8 cellular contexts compared by ENCODE assay signal in genomic region chr19:1247747-1248453, GRCh38. TPM values are rescaled to one million over a fixed set of nuclear protein-coding genes. Genes with fewer than 3 reads are reported as not detected.
A peak's percentile ranks its signal among the peaks of the same experiment; 100 is the strongest.
DNase-seq lines count a peak whose midpoint lies in the region; ATAC-seq, FAIRE-seq and TF ChIP-seq lines count a peak whose summit lies in the region.

No MANE protein-coding gene starts in this region.

- no peaks in the 10 kb centered on the region for H3K9me2 ChIP-seq in hepatocyte (replicated peaks; ENCODE audit: insufficient read depth)

- TF ChIP-seq EP300 in sigmoid colon (IDR thresholded peaks at IDR 0.05) = peak in 2 of 4 donors; percentile 60 to 80

- peak overlapping the region; percentile 56 for H3K27ac Mint-ChIP-seq in CD4-positive, alpha-beta T cell
- H3K27ac Mint-ChIP-seq in HFFc6 (peak overlapping the region; percentile 86), chondrocyte (ENCODE audit: unreplicated experiment) (no peak overlapping the region)
- H3K27ac Mint-ChIP-seq in activated naive CD8-positive, alpha-beta T cell treated with anti-CD3 and anti-CD28 coated beads, Interleukin-2, amount 50 U/mL, for 24 hours = no peak overlapping the region

- peaks cover 16% of the 10 kb centered on the region for H3K36me3 Mint-ChIP-seq in CD4-positive, alpha-beta T cell (ENCODE audit: low read depth)
- H3K36me3 Mint-ChIP-seq in HFFc6 (ENCODE audit: low read depth) (peaks cover 8% of the 10 kb centered on the region), chondrocyte (ENCODE audit: low read depth) (peaks cover 8% of the 10 kb centered on the region)
- H3K36me3 Mint-ChIP-seq in activated naive CD8-positive, alpha-beta T cell treated with anti-CD3 and anti-CD28 coated beads, Interleukin-2, amount 50 U/mL, for 24 hours (ENCODE audit: low read depth) = peaks cover 11% of the 10 kb centered on the region

- no peaks in the 10 kb centered on the region for H3K27me3 Mint-ChIP-seq in CD4-positive, alpha-beta T cell
- H3K27me3 Mint-ChIP-seq in HFFc6 (ENCODE audit: insufficient read depth) = peaks cover 11% of the 10 kb centered on the region
- no peaks in the 10 kb centered on the region for H3K27me3 Mint-ChIP-seq in activated naive CD8-positive, alpha-beta T cell treated with anti-CD3 and anti-CD28 coated beads, Interleukin-2, amount 50 U/mL, for 24 hours
- no peaks in the 10 kb centered on the region for H3K27me3 Mint-ChIP-seq in chondrocyte (ENCODE audit: low read depth)

- intact Hi-C loops in CD4-positive, alpha-beta T cell (cut with DNase I, micrococcal nuclease) = loop anchor here in 1 of 2 experiments (10.0 kb wide), 2 partner anchors 223 to 453 kb away; partner anchors contain the start of genes CNN2, PTBP1, RNU6-2 and TMEM259
- intact Hi-C loops in sigmoid colon (cut with DNase I) = no loop called here

- H3K4me1 Mint-ChIP-seq in CD4-positive, alpha-beta T cell (ENCODE audit: low read depth) = peaks cover 9% of the 10 kb centered on the region
- H3K4me1 Mint-ChIP-seq in HFFc6 (ENCODE audit: low read depth) = peaks cover 13% of the 10 kb centered on the region
- peaks cover 18% of the 10 kb centered on the region for H3K4me1 Mint-ChIP-seq in activated naive CD8-positive, alpha-beta T cell treated with anti-CD3 and anti-CD28 coated beads, Interleukin-2, amount 50 U/mL, for 24 hours
- H3K4me1 Mint-ChIP-seq in chondrocyte (ENCODE audit: low read depth) = peaks cover 15% of the 10 kb centered on the region

- no peak overlapping the region for H2AFZ ChIP-seq in hepatocyte

- H3K79me2 ChIP-seq in hepatocyte = peaks cover 42% of the 10 kb centered on the region

- H3K4me3 Mint-ChIP-seq in CD4-positive, alpha-beta T cell = no peak overlapping the region
- H3K4me3 Mint-ChIP-seq in HFFc6 = peak overlapping the region; percentile 82
- H3K4me3 Mint-ChIP-seq in activated naive CD8-positive, alpha-beta T cell treated with anti-CD3 and anti-CD28 coated beads, Interleukin-2, amount 50 U/mL, for 24 hours = peak overlapping the region; percentile 76
- no peak overlapping the region for H3K4me3 Mint-ChIP-seq in chondrocyte (ENCODE audit: unreplicated experiment)

- no peak for TF ChIP-seq POLR2A in sigmoid colon (IDR thresholded peaks at IDR 0.05)

- H3K4me2 ChIP-seq in hepatocyte = peak overlapping the region; percentile 90

- WGBS in hepatocyte (ENCODE audit: low lambda C conversion rate, missing lambda C conversion rate) = 35% methylated on average over 18 of the region's 35 CpGs
- 14 to 17% methylated on average over 35 of the region's 35 CpGs for WGBS in sigmoid colon, 2 donors

- FAIRE-seq in GM19239 (lab: Jason Lieb, UNC) = no peak

- peak in 8 of 10 experiments; percentile 51 to 75 (median 67) for DNase-seq in CD4-positive, alpha-beta T cell
- DNase-seq in HFFc6 = peak; percentile 69
- DNase-seq in SJSA1 (ENCODE audit: low read depth in 1 of 2, low spot score in 2 of 2) = peak; percentile 80 to 93
- DNase-seq in activated naive CD8-positive, alpha-beta T cell treated with anti-CD3 and anti-CD28 coated beads, Interleukin-2, amount 50 U/mL, for 24 hours = peak; percentile 77
- DNase-seq in hepatocyte (ENCODE audit: low spot score) = peak; percentile 88
- peak; percentile 91 for DNase-seq in sigmoid colon
- no peak for DNase-seq in chondrocyte (ENCODE audit: low spot score)
- DNase-seq in GM19239 (ENCODE audit: insufficient read length, low spot score) = no peak

- H3K9me3 ChIP-seq in CD4-positive, alpha-beta T cell (ENCODE audit: control insufficient read depth, low read length) = no peaks in the 10 kb centered on the region
- H3K9me3 ChIP-seq in SJSA1 (replicated peaks) (no peaks in the 10 kb centered on the region; the same call in 1 of the 2 replicates), hepatocyte (ENCODE audit: low read depth) (no peaks in the 10 kb centered on the region), sigmoid colon (no peaks in the 10 kb centered on the region)

- no peaks in the 10 kb centered on the region for H3K9me3 Mint-ChIP-seq in CD4-positive, alpha-beta T cell
- no peaks in the 10 kb centered on the region for H3K9me3 Mint-ChIP-seq in HFFc6
- no peaks in the 10 kb centered on the region for H3K9me3 Mint-ChIP-seq in activated naive CD8-positive, alpha-beta T cell treated with anti-CD3 and anti-CD28 coated beads, Interleukin-2, amount 50 U/mL, for 24 hours
- H3K9me3 Mint-ChIP-seq in chondrocyte (ENCODE audit: low read depth) = no peaks in the 10 kb centered on the region

- POLR2A ChIA-PET in CD4-positive, alpha-beta T cell (lab: Charles Lee) = interaction anchor here (0.7 to 7.9 kb wide), 2 partner anchors 10 to 19 kb away, joined by 3 to 476 read pairs; partner anchors contain the start of gene CIRBP

- peak overlapping the region; percentile 59 for H3K27ac ChIP-seq in CD4-positive, alpha-beta T cell (ENCODE audit: low read depth, low read length)
- H3K27ac ChIP-seq in SJSA1 = peak overlapping the region; percentile 98
- H3K27ac ChIP-seq in hepatocyte = peak overlapping the region; percentile 100
- peak overlapping the region; percentile 96 to 100 (median 100) for H3K27ac ChIP-seq in sigmoid colon

- H3K4me3 ChIP-seq in SJSA1 = peak overlapping the region; percentile 89
- H3K4me3 ChIP-seq in hepatocyte = no peak overlapping the region
- peak overlapping the region; percentile 75 to 96 (median 82) for H3K4me3 ChIP-seq in sigmoid colon

- no peak for TF ChIP-seq CTCF in CD4-positive, alpha-beta T cell (IDR thresholded peaks at IDR 0.05)
- TF ChIP-seq CTCF in HFFc6 (IDR thresholded peaks at IDR 0.05) = peak; percentile 62
- TF ChIP-seq CTCF in hepatocyte (IDR thresholded peaks at IDR 0.05; ENCODE audit: poor library complexity) = peak; percentile 44
- TF ChIP-seq CTCF in sigmoid colon (IDR thresholded peaks at IDR 0.05) = no peak
- no peak for TF ChIP-seq CTCF in chondrocyte (IDR thresholded peaks at IDR 0.05)

- H3K4me1 ChIP-seq in SJSA1 (replicated peaks) (peaks cover 48% of the 10 kb centered on the region), hepatocyte (ENCODE audit: insufficient read depth) (peaks cover 38% of the 10 kb centered on the region), sigmoid colon (peaks cover 16 to 66% (median 64%) of the 10 kb centered on the region in 4 donors)

- H3K36me3 ChIP-seq in SJSA1 (peaks cover 51% of the 10 kb centered on the region), hepatocyte (replicated peaks; ENCODE audit: insufficient read depth, low read depth) (no peaks in the 10 kb centered on the region), sigmoid colon (peaks cover 0 to 12% (median 1%) of the 10 kb centered on the region in 4 donors)

- H4K20me1 ChIP-seq in hepatocyte (ENCODE audit: insufficient read depth, poor library complexity, severe bottlenecking) = peaks cover 14% of the 10 kb centered on the region

- H3K27me3 ChIP-seq in CD4-positive, alpha-beta T cell (ENCODE audit: control insufficient read depth, insufficient read depth, low read length) = no peaks in the 10 kb centered on the region
- H3K27me3 ChIP-seq in SJSA1 (replicated peaks) (no peaks in the 10 kb centered on the region), hepatocyte (no peaks in the 10 kb centered on the region), sigmoid colon (no peaks in the 10 kb centered on the region)

- no peak for ATAC-seq in CD4-positive, alpha-beta T cell (ENCODE audit: poor library complexity)
- peak; percentile 0 for ATAC-seq in activated naive CD8-positive, alpha-beta T cell treated with anti-CD3 and anti-CD28 coated beads, Interleukin-2, amount 50 U/mL, for 24 hours

- CTCF ChIA-PET in CD4-positive, alpha-beta T cell (lab: Charles Lee) = interaction anchor here (1.2 kb wide), 1 partner anchor 18 kb away, joined by 8 read pairs; no protein-coding TSS in a partner anchor

RNA-seq across cellular contexts. Expression of gene MIDN, which starts 0.5 kb away (rescaled TPM):
- 100 to 1,000 TPM; 214 to 228 TPM for total RNA-seq in CD4-positive, alpha-beta T cell
- total RNA-seq in HFFc6 (2021; fragmentation: NEBNext Ultra II Directional; extraction: Animal tissue kit (Norgen Biotek cat#: 25700)) = 10 to 100 TPM; 58.4 to 73.3 (median 67.4) TPM
- 3.7 and 7.2 TPM in 2 replicates for total RNA-seq in SJSA1 (2014; rRNA removed; shearing (Covaris generic))
- total RNA-seq in hepatocyte = 28.7 and 30.1 TPM in 2 replicates
- polyA plus RNA-seq in hepatocyte = 94.6 and 98.4 TPM in 2 replicates
- 10 to 100 TPM; 14.6 to 70.3 (median 15.4) TPM for total RNA-seq in sigmoid colon
- 10 to 100 TPM; 42.1 to 87.0 (median 57.7) TPM for polyA plus RNA-seq in sigmoid colon
- total RNA-seq in chondrocyte = 64.5 to 75.3 TPM (median 68.3 TPM) in 3 replicates

RNA-seq across cellular contexts. Expression of gene ATP5F1D, which starts 6.3 kb away (rescaled TPM):
- total RNA-seq in CD4-positive, alpha-beta T cell = 10 to 100 TPM; 77.6 to 92.6 TPM
- 100 to 1,000 TPM; 190 to 243 (median 217) TPM for total RNA-seq in HFFc6 (2021; fragmentation: NEBNext Ultra II Directional; extraction: Animal tissue kit (Norgen Biotek cat#: 25700))
- 42.4 and 68.8 TPM in 2 replicates for total RNA-seq in SJSA1 (2014; rRNA removed; shearing (Covaris generic))
- total RNA-seq in hepatocyte (54.0 and 64.1 TPM in 2 replicates), sigmoid colon (100 to 1,000 TPM in 3 of 4 donors, 10 to 100 TPM in 1; 74.7 to 112 (median 104) TPM), chondrocyte (110 to 125 TPM (median 122 TPM) in 3 replicates)
- polyA plus RNA-seq in hepatocyte (291 and 297 TPM in 2 replicates), sigmoid colon (100 to 1,000 TPM; 294 to 390 (median 352) TPM)

RNA-seq across cellular contexts. Expression of gene CBARP, which starts 10.1 kb away (rescaled TPM):
- total RNA-seq in CD4-positive, alpha-beta T cell = under 1 TPM in 1 of 2 experiments, not detected in 1; 0.22 TPM
- total RNA-seq in HFFc6 (2021; fragmentation: NEBNext Ultra II Directional; extraction: Animal tissue kit (Norgen Biotek cat#: 25700)) = 10 to 100 TPM in 1 of 6 experiments, 1 to 10 TPM in 5; 7.6 to 12.7 (median 8.6) TPM
- total RNA-seq in SJSA1 (2014; rRNA removed; shearing (Covaris generic)) = 0.50 and 1.6 TPM in 2 replicates
- total RNA-seq in hepatocyte (1.1 and 4.2 TPM in 2 replicates), sigmoid colon (under 1 TPM in 3 of 4 donors, not detected in 1; 0.36 to 0.82 (median 0.81) TPM), chondrocyte (4.8 to 9.0 TPM (median 7.6 TPM) in 3 replicates)
- polyA plus RNA-seq in hepatocyte (7.1 and 10.7 TPM in 2 replicates), sigmoid colon (under 1 TPM in 1 of 3 donors, not detected in 2; 0.36 TPM)

RNA-seq across cellular contexts. Expression of gene CIRBP, which starts 21.2 kb away (rescaled TPM):
- total RNA-seq in CD4-positive, alpha-beta T cell = 100 to 1,000 TPM; 614 to 628 TPM
- total RNA-seq in HFFc6 (2021; fragmentation: NEBNext Ultra II Directional; extraction: Animal tissue kit (Norgen Biotek cat#: 25700)) = 100 to 1,000 TPM; 160 to 243 (median 190) TPM
- total RNA-seq in SJSA1 (2014; rRNA removed; shearing (Covaris generic)) = 314 and 318 TPM in 2 replicates
- 212 and 361 TPM in 2 replicates for total RNA-seq in hepatocyte
- polyA plus RNA-seq in hepatocyte = 202 and 261 TPM in 2 replicates
- 1,000 to 10,000 TPM in 1 of 4 donors, 100 to 1,000 TPM in 3; 602 to 1,004 (median 791) TPM for total RNA-seq in sigmoid colon
- polyA plus RNA-seq in sigmoid colon = 100 to 1,000 TPM; 129 to 455 (median 265) TPM
- 295 to 320 TPM (median 303 TPM) in 3 replicates for total RNA-seq in chondrocyte

RNA-seq across cellular contexts. Expression of gene FAM174C, which starts 27.4 kb away (rescaled TPM):
- total RNA-seq in CD4-positive, alpha-beta T cell = 10 to 100 TPM; 32.0 to 38.3 TPM
- total RNA-seq in HFFc6 (2021; fragmentation: NEBNext Ultra II Directional; extraction: Animal tissue kit (Norgen Biotek cat#: 25700)) = 10 to 100 TPM; 54.2 to 77.6 (median 63.8) TPM
- total RNA-seq in SJSA1 (2014; rRNA removed; shearing (Covaris generic)) = 32.2 and 40.6 TPM in 2 replicates
- total RNA-seq in hepatocyte (25.5 TPM in 2 replicates), sigmoid colon (10 to 100 TPM; 24.7 to 49.3 (median 29.8) TPM), chondrocyte (32.7 to 41.3 TPM (median 36.1 TPM) in 3 replicates)
- polyA plus RNA-seq in hepatocyte (79.9 and 89.5 TPM in 2 replicates), sigmoid colon (10 to 100 TPM; 37.0 to 87.8 (median 60.1) TPM)

Comparison
In these comparisons a context has a peak if more than half of its experiments do, and no peak if none do; other contexts are left out.
1. DNase-seq: peak in CD4-positive, alpha-beta T cell (8 of 10), HFFc6 (single experiment), SJSA1 (2 of 2), activated naive CD8-positive, alpha-beta T cell treated with anti-CD3 and anti-CD28 coated beads, Interleukin-2, amount 50 U/mL, for 24 hours (single experiment), hepatocyte (single experiment) and sigmoid colon (single experiment); none in chondrocyte (single experiment) and GM19239 (single experiment).
2. H3K27ac Mint-ChIP-seq: peak in CD4-positive, alpha-beta T cell (single experiment) and HFFc6 (single experiment); none in activated naive CD8-positive, alpha-beta T cell treated with anti-CD3 and anti-CD28 coated beads, Interleukin-2, amount 50 U/mL, for 24 hours (single experiment) and chondrocyte (single experiment).
3. H3K4me3 Mint-ChIP-seq: peak in HFFc6 (single experiment) and activated naive CD8-positive, alpha-beta T cell treated with anti-CD3 and anti-CD28 coated beads, Interleukin-2, amount 50 U/mL, for 24 hours (single experiment); none in CD4-positive, alpha-beta T cell (single experiment) and chondrocyte (single experiment).
4. CTCF ChIP-seq: peak in HFFc6 (single experiment) and hepatocyte (single experiment); none in CD4-positive, alpha-beta T cell (single experiment), sigmoid colon (0 of 4) and chondrocyte (single experiment).
5. Peak in every context shown above with its lines, with median percentiles within 50 percentile points of each other: H3K27ac ChIP-seq.